ENCODE assay signal across 1 cellular context in the genomic region with DNA sequence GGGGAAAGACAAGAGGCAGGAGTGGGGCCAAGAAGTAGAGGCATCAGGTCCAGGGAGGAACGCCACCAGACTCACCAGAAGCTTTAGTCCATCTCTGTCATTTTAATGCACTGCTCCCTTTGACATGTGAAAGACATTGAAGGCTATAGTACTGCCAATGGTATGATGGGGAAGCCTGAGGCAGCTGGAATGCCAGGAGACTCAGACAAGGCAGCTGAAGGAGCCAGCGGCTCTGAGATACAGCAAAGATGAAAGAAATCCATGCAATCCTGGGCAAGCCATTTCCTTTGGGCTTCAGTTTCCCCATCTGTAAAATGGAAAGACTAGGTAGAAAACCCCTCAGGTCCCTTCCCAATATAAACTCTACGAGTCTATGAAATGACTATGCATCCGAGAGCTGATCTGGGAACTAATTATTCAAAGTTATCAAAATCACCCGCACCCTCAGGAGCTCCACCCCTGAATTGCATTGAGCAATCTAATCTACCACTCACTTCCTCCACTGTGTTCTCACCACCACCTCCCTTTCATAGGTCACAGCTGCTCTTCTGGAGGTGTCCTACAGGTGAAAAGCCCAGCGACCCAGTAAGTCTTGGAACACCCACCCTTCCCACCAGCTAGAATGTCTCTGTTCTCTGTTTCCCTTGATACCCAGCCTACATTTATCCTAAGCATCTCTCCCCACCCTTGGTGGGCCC.
TF ChIP-seq lines count a peak whose summit lies in the region.

No MANE protein-coding gene starts in this region.

TF ChIP-seq in SK-N-SH, 30 proteins besides CTCF, POLR2A, EP300 and RAD21:
- TF ChIP-seq FOXM1 (IDR thresholded peaks at IDR 0.05; ENCODE audit: low read depth) (no peak), SIN3A (IDR thresholded peaks at IDR 0.05; ENCODE audit: borderline replicate concordance, low read depth, low read length) (no peak), EZH2phosphoT487 (IDR thresholded peaks at IDR 0.05; ENCODE audit: borderline replicate concordance, low read depth) (no peak), RXRA (IDR thresholded peaks at IDR 0.05; ENCODE audit: borderline replicate concordance, low read depth) (no peak), JUND (IDR thresholded peaks at IDR 0.05) (no peak), MEF2A (IDR thresholded peaks at IDR 0.05; ENCODE audit: borderline replicate concordance, low read depth) (no peak), MXI1 (IDR thresholded peaks at IDR 0.05; ENCODE audit: low read depth, low read length) (no peak), RFX5 (IDR thresholded peaks at IDR 0.05; ENCODE audit: low read length) (no peak), CHD2 (IDR thresholded peaks at IDR 0.05; ENCODE audit: low read length, partially characterized antibody) (no peak), SMC3 (IDR thresholded peaks at IDR 0.05; ENCODE audit: low read depth, low read length) (no peak)
- TF ChIP-seq, protein P1, sequence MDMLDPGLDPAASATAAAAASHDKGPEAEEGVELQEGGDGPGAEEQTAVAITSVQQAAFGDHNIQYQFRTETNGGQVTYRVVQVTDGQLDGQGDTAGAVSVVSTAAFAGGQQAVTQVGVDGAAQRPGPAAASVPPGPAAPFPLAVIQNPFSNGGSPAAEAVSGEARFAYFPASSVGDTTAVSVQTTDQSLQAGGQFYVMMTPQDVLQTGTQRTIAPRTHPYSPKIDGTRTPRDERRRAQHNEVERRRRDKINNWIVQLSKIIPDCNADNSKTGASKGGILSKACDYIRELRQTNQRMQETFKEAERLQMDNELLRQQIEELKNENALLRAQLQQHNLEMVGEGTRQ (IDR thresholded peaks at IDR 0.05; ENCODE audit: borderline replicate concordance, low read depth, low read length) = no peak
- TF ChIP-seq, protein P2, sequence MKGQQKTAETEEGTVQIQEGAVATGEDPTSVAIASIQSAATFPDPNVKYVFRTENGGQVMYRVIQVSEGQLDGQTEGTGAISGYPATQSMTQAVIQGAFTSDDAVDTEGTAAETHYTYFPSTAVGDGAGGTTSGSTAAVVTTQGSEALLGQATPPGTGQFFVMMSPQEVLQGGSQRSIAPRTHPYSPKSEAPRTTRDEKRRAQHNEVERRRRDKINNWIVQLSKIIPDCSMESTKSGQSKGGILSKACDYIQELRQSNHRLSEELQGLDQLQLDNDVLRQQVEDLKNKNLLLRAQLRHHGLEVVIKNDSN (IDR thresholded peaks at IDR 0.05; ENCODE audit: borderline replicate concordance, low read depth) = no peak
- TF ChIP-seq, protein P3, sequence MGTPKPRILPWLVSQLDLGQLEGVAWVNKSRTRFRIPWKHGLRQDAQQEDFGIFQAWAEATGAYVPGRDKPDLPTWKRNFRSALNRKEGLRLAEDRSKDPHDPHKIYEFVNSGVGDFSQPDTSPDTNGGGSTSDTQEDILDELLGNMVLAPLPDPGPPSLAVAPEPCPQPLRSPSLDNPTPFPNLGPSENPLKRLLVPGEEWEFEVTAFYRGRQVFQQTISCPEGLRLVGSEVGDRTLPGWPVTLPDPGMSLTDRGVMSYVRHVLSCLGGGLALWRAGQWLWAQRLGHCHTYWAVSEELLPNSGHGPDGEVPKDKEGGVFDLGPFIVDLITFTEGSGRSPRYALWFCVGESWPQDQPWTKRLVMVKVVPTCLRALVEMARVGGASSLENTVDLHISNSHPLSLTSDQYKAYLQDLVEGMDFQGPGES (IDR thresholded peaks at IDR 0.05; ENCODE audit: low read depth, low read length) = no peak
- TF ChIP-seq, protein P4, sequence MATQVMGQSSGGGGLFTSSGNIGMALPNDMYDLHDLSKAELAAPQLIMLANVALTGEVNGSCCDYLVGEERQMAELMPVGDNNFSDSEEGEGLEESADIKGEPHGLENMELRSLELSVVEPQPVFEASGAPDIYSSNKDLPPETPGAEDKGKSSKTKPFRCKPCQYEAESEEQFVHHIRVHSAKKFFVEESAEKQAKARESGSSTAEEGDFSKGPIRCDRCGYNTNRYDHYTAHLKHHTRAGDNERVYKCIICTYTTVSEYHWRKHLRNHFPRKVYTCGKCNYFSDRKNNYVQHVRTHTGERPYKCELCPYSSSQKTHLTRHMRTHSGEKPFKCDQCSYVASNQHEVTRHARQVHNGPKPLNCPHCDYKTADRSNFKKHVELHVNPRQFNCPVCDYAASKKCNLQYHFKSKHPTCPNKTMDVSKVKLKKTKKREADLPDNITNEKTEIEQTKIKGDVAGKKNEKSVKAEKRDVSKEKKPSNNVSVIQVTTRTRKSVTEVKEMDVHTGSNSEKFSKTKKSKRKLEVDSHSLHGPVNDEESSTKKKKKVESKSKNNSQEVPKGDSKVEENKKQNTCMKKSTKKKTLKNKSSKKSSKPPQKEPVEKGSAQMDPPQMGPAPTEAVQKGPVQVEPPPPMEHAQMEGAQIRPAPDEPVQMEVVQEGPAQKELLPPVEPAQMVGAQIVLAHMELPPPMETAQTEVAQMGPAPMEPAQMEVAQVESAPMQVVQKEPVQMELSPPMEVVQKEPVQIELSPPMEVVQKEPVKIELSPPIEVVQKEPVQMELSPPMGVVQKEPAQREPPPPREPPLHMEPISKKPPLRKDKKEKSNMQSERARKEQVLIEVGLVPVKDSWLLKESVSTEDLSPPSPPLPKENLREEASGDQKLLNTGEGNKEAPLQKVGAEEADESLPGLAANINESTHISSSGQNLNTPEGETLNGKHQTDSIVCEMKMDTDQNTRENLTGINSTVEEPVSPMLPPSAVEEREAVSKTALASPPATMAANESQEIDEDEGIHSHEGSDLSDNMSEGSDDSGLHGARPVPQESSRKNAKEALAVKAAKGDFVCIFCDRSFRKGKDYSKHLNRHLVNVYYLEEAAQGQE (IDR thresholded peaks at IDR 0.05; ENCODE audit: low read depth, low read length) = no peak
